Comparison of ENCODE assay signal across 11 cellular contexts in the genomic region with DNA sequence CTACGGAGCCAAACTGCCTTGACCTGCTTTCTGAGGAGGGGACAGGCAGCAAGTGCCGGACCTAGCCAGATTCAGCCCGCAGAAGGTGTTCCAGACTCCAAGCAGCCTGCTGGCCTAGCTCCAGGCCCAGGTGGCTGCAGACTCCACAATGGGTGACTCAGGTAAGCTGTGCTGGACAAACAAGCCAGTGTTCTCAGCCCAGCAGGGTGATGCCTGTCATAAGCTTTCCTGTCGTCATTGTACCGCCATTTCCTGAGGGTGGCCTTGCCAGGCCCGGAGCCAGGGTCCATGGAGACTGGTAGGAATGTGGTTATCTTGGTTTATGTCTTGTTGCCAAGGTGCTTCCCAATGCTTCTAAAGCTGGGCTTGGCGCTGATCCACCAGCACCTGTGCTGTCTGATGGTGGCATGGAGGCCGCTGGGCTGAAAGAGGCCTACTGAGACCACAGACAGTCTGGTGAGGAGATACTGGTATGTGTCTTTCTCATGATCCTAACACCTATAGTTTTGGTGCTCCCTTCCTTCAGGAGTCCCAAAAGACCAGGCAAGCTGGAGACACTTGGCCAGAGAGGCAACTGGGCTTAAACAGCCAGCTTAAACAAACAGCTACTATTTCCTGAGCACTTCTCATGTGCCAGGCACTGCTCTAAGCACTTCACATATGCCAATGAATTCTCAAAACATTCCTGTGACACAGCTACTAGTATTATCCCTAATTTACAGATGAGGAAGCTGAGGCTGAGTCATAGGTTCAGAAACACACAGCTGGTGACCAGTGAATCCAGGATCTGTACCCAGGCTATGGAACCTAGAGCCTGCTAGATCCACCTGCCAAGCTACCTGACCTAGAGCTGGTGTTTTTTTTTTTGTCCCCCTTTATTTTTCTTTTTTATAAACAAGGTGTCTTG. TPM values are rescaled to one million over a fixed set of nuclear protein-coding genes. Genes with fewer than 3 reads are reported as not detected.
A peak's percentile ranks its signal among the peaks of the same experiment; 100 is the strongest.
DNase-seq lines count a peak whose midpoint lies in the region; ATAC-seq and TF ChIP-seq lines count a peak whose summit lies in the region.
"Had no signal": no experiment of that assay in that cellular context is flagged by ENCODE, and none has a peak within 500 bp of the region (broad histone marks: within the 10 kb centered on the region; RNA-seq: fewer than 3 reads in every experiment).

No MANE protein-coding gene starts in this region.

- H3K27me3 Mint-ChIP-seq in natural killer cell treated with Interleukin-12 subunit alpha and Interleukin-12 subunit beta and Interleukin-15 and Interleukin-18, amount 100 ng/mL, for 72 hours = no peaks in the 10 kb centered on the region
- no peaks in the 10 kb centered on the region for H3K27me3 Mint-ChIP-seq in natural killer cell (ENCODE audit: low read depth in 2 of 2)
- no peaks in the 10 kb centered on the region for H3K27me3 Mint-ChIP-seq in activated T-cell treated with anti-CD3 and anti-CD28 coated beads, Interleukin-2, amount 50 U/mL, for 72 hours (ENCODE audit: low read depth)
- H3K27me3 Mint-ChIP-seq: central memory CD8-positive, alpha-beta T cell had no signal

- peaks cover 6 to 11% of the 10 kb centered on the region in 2 donors for H3K4me1 Mint-ChIP-seq in natural killer cell treated with Interleukin-12 subunit alpha and Interleukin-12 subunit beta and Interleukin-15 and Interleukin-18, amount 100 ng/mL, for 72 hours (ENCODE audit: low read depth in 2 of 2)
- H3K4me1 Mint-ChIP-seq in natural killer cell = peaks cover 5% of the 10 kb centered on the region in 2 donors
- peaks cover 13% of the 10 kb centered on the region for H3K4me1 Mint-ChIP-seq in activated T-cell treated with anti-CD3 and anti-CD28 coated beads, Interleukin-2, amount 50 U/mL, for 72 hours (ENCODE audit: low read depth)

- no peaks in the 10 kb centered on the region for H3K36me3 ChIP-seq in adrenal gland (replicated peaks in 1 of 2)
- H3K36me3 ChIP-seq: ovary had no signal

- H3K36me3 Mint-ChIP-seq in natural killer cell treated with Interleukin-12 subunit alpha and Interleukin-12 subunit beta and Interleukin-15 and Interleukin-18, amount 100 ng/mL, for 72 hours = no peaks in the 10 kb centered on the region
- H3K36me3 Mint-ChIP-seq in natural killer cell = no peaks in the 10 kb centered on the region
- H3K36me3 Mint-ChIP-seq in activated T-cell treated with anti-CD3 and anti-CD28 coated beads, Interleukin-2, amount 50 U/mL, for 72 hours (ENCODE audit: insufficient read depth in 2 of 2) = no peaks in the 10 kb centered on the region

- no peak for TF ChIP-seq POLR2A in adrenal gland (IDR thresholded peaks at IDR 0.05)

- H3K4me3 Mint-ChIP-seq in natural killer cell treated with Interleukin-12 subunit alpha and Interleukin-12 subunit beta and Interleukin-15 and Interleukin-18, amount 100 ng/mL, for 72 hours = no peak overlapping the region
- no peak overlapping the region for H3K4me3 Mint-ChIP-seq in natural killer cell
- H3K4me3 Mint-ChIP-seq in activated T-cell treated with anti-CD3 and anti-CD28 coated beads, Interleukin-2, amount 50 U/mL, for 72 hours = no peak overlapping the region
- H3K4me3 Mint-ChIP-seq: central memory CD8-positive, alpha-beta T cell had no signal

- peak overlapping the region in 3 of 5 donors; percentile 54 to 87 (median 67) for H3K27ac ChIP-seq in adrenal gland
- H3K27ac ChIP-seq: ovary, SK-N-MC had no signal

- H3K9me3 ChIP-seq in adrenal gland (replicated peaks in 1 of 3) = no peaks in the 10 kb centered on the region
- H3K9me3 ChIP-seq: ovary had no signal

- no peak for TF ChIP-seq CTCF in natural killer cell (IDR thresholded peaks at IDR 0.05)
- no peak for TF ChIP-seq CTCF in adrenal gland (IDR thresholded peaks at IDR 0.05)

- no peak overlapping the region for H3K4me3 ChIP-seq in adrenal gland
- H3K4me3 ChIP-seq: ovary, SK-N-MC had no signal

- 49 to 100% (median 67%) methylated on average over 1 to 8 of the region's 8 CpGs for WGBS in adrenal gland, 4 donors

- ATAC-seq in natural killer cell treated with Interleukin-12 subunit alpha and Interleukin-12 subunit beta and Interleukin-15 and Interleukin-18, amount 100 ng/mL, for 72 hours = no peak
- ATAC-seq in natural killer cell (no peak), HG02852 (IDR thresholded peaks at IDR 0.05; ENCODE audit: unreplicated experiment) (no peak)
- ATAC-seq in activated T-cell treated with anti-CD3 and anti-CD28 coated beads, Interleukin-2, amount 50 U/mL, for 72 hours (replicated peaks in 1 of 2) = no peak

- peaks cover 8 to 22% of the 10 kb centered on the region in 2 donors for H3K4me1 ChIP-seq in adrenal gland (replicated peaks in 1 of 2)

- peak overlapping the region; percentile 62 to 79 for H3K27ac Mint-ChIP-seq in natural killer cell treated with Interleukin-12 subunit alpha and Interleukin-12 subunit beta and Interleukin-15 and Interleukin-18, amount 100 ng/mL, for 72 hours
- no peak overlapping the region for H3K27ac Mint-ChIP-seq in natural killer cell
- H3K27ac Mint-ChIP-seq in activated T-cell treated with anti-CD3 and anti-CD28 coated beads, Interleukin-2, amount 50 U/mL, for 72 hours = no peak overlapping the region

- no peaks in the 10 kb centered on the region for H3K9me3 Mint-ChIP-seq in natural killer cell treated with Interleukin-12 subunit alpha and Interleukin-12 subunit beta and Interleukin-15 and Interleukin-18, amount 100 ng/mL, for 72 hours
- H3K9me3 Mint-ChIP-seq in natural killer cell = no peaks in the 10 kb centered on the region
- H3K9me3 Mint-ChIP-seq in activated T-cell treated with anti-CD3 and anti-CD28 coated beads, Interleukin-2, amount 50 U/mL, for 72 hours = no peaks in the 10 kb centered on the region
- H3K9me3 Mint-ChIP-seq: central memory CD8-positive, alpha-beta T cell had no signal

- no peak for DNase-seq in natural killer cell treated with Interleukin-12 subunit alpha and Interleukin-12 subunit beta and Interleukin-15 and Interleukin-18, amount 100 ng/mL, for 72 hours (ENCODE audit: low spot score)
- DNase-seq in natural killer cell (no peak), adrenal gland (peak; percentile 48 to 75 (median 70)), kidney tubule cell (ENCODE audit: low spot score) (peak; percentile 96), NCI-H82 (lab: John Stamatoyannopoulos, UW) (no peak), DMS 273 (lab: John Stamatoyannopoulos, UW; ENCODE audit: unreplicated experiment) (no peak)
- DNase-seq in activated T-cell treated with anti-CD3 and anti-CD28 coated beads, Interleukin-2, amount 50 U/mL, for 72 hours = no peak

- no peaks in the 10 kb centered on the region for H3K27me3 ChIP-seq in adrenal gland
- H3K27me3 ChIP-seq: ovary had no signal

- intact Hi-C loops in natural killer cell (cut with micrococcal nuclease) (no loop called here), adrenal gland (cut with DNase I) (no loop called here)

RNA-seq across cellular contexts. Expression of a gene that starts 42.0 kb away (rescaled TPM):
- 10 to 100 TPM; 22.8 to 40.8 TPM for total RNA-seq in natural killer cell treated with Interleukin-12 subunit alpha and Interleukin-12 subunit beta and Interleukin-15 and Interleukin-18, amount 100 ng/mL, for 72 hours
- total RNA-seq in natural killer cell = 1 to 10 TPM; 7.8 to 8.9 (median 7.9) TPM
- 10 to 100 TPM; 13.1 to 36.1 (median 18.9) TPM for total RNA-seq in adrenal gland
- polyA plus RNA-seq in adrenal gland = 10 to 100 TPM; 15.9 to 28.1 (median 22.2) TPM
- 10 to 100 TPM; 19.8 to 28.4 TPM for total RNA-seq in activated T-cell treated with anti-CD3 and anti-CD28 coated beads, Interleukin-2, amount 50 U/mL, for 72 hours

RNA-seq across cellular contexts. Expression of a gene that starts 56.4 kb away (rescaled TPM):
- total RNA-seq in natural killer cell treated with Interleukin-12 subunit alpha and Interleukin-12 subunit beta and Interleukin-15 and Interleukin-18, amount 100 ng/mL, for 72 hours = 10 to 100 TPM; 24.9 to 45.2 TPM
- total RNA-seq in natural killer cell = 10 to 100 TPM; 80.9 to 86.9 (median 83.1) TPM
- 100 to 1,000 TPM in 7 of 8 donors, 10 to 100 TPM in 1; 94.0 to 392 (median 187) TPM for total RNA-seq in adrenal gland
- polyA plus RNA-seq in adrenal gland = 100 to 1,000 TPM in 1 of 3 donors, 10 to 100 TPM in 2; 48.3 to 140 (median 52.1) TPM
- total RNA-seq in activated T-cell treated with anti-CD3 and anti-CD28 coated beads, Interleukin-2, amount 50 U/mL, for 72 hours = 10 to 100 TPM; 53.2 to 60.9 TPM

Comparison
In these comparisons a context has a peak if more than half of its experiments do, and no peak if none do; other contexts are left out.
1. H3K27ac Mint-ChIP-seq: peak in natural killer cell treated with Interleukin-12 subunit alpha and Interleukin-12 subunit beta and Interleukin-15 and Interleukin-18, amount 100 ng/mL, for 72 hours (2 of 2); none in natural killer cell (0 of 2) and activated T-cell treated with anti-CD3 and anti-CD28 coated beads, Interleukin-2, amount 50 U/mL, for 72 hours (single experiment).
2. DNase-seq: peak in adrenal gland (7 of 7) and kidney tubule cell (single experiment); none in natural killer cell treated with Interleukin-12 subunit alpha and Interleukin-12 subunit beta and Interleukin-15 and Interleukin-18, amount 100 ng/mL, for 72 hours (single experiment), natural killer cell (single experiment), activated T-cell treated with anti-CD3 and anti-CD28 coated beads, Interleukin-2, amount 50 U/mL, for 72 hours (0 of 2), NCI-H82 (single experiment) and DMS 273 (single experiment).